ENCODE assay signal across 17 cellular contexts in genomic region chr13:68748038-68748437, GRCh38.
DNase-seq lines count a peak whose midpoint lies in the region; ATAC-seq, FAIRE-seq and TF ChIP-seq lines count a peak whose summit lies in the region.
"Had no signal": no experiment of that assay in that cellular context is flagged by ENCODE, and none has a peak within 500 bp of the region (broad histone marks: within the 10 kb centered on the region; RNA-seq: fewer than 3 reads in every experiment).

No MANE protein-coding gene starts in this region.

- H3K4me3 ChIP-seq in GM23338 (no peak overlapping the region), OCI-LY3 (ENCODE audit: low read length) (no peak overlapping the region), K562 (no peak overlapping the region), A673 (ENCODE audit: low read depth, low read length, poor library complexity, severe bottlenecking) (no peak overlapping the region), esophagus muscularis mucosa (no peak overlapping the region)
- H3K4me3 ChIP-seq: GM12878 had no signal

- no peak for TF ChIP-seq EP300 in K562 (IDR thresholded peaks at IDR 0.05; ENCODE audit: low read length)
- TF ChIP-seq EP300 in esophagus muscularis mucosa (IDR thresholded peaks at IDR 0.05), result no peak

- no TSS peak for BruUV-seq in K562 (replicated peaks; lab: Mats Ljungman, UMichigan)
- BruUV-seq in A673 (replicated peaks; lab: Mats Ljungman, UMichigan), result no TSS peak

- H2AFZ ChIP-seq in GM23338, result peak overlapping the region; percentile 4; the same call in 1 of the 2 replicates
- H2AFZ ChIP-seq in OCI-LY3 (ENCODE audit: low read depth, low read length), result 0 out of 2 replicates have a peak overlapping the region, but pooled peaks have one; percentile 13
- H2AFZ ChIP-seq in K562 (ENCODE audit: low read depth, low read length), result peak overlapping the region; percentile 55

- in situ Hi-C loops in K562 (cut with MboI), result no loop called here

- TF ChIP-seq RAD21 in K562 (CRISPR knock-in tag; conservative IDR thresholded peaks at IDR 0.05 in 1 of 2, IDR thresholded peaks at IDR 0.05 in 1 of 2), result no peak

- no peaks in the 10 kb centered on the region for H3K27me3 ChIP-seq in GM23338 (ENCODE audit: insufficient read depth)
- no peaks in the 10 kb centered on the region for H3K27me3 ChIP-seq in OCI-LY3 (ENCODE audit: low read depth, low read length)
- no peaks in the 10 kb centered on the region for H3K27me3 ChIP-seq in K562 (ENCODE audit: control insufficient read depth in 2 of 2, insufficient read depth in 2 of 2, low read length in 2 of 2)
- no peaks in the 10 kb centered on the region for H3K27me3 ChIP-seq in A673 (replicated peaks; ENCODE audit: insufficient read depth, low read depth, low read length, poor library complexity)
- H3K27me3 ChIP-seq in esophagus muscularis mucosa, result no peaks in the 10 kb centered on the region

- ATAC-seq in GM23338 (no peak), K562 (no peak)
- ATAC-seq: GM12878 had no signal

- H4K20me1 ChIP-seq in GM23338 (replicated peaks; ENCODE audit: insufficient read depth) (no peaks in the 10 kb centered on the region), OCI-LY3 (ENCODE audit: insufficient read depth, low read length) (no peaks in the 10 kb centered on the region), K562 (replicated peaks; ENCODE audit: control insufficient read depth, insufficient read depth, low read length) (no peaks in the 10 kb centered on the region)

- DNase-seq in GM23338 (ENCODE audit: low spot score) (no peak), K562 (ENCODE audit: extremely low read depth in 1 of 4, low spot score in 3 of 4) (no peak), renal cortical epithelial cell (ENCODE audit: low read depth) (peak; percentile 33), A673 (ENCODE audit: low spot score) (no peak), esophagus muscularis mucosa (ENCODE audit: extremely low spot score) (no peak), NCI-H1694 treated with DMSO at 0.1 percent for 48 hours (lab: John Stamatoyannopoulos, UW) (no peak)
- DNase-seq: C1 segment of cervical spinal cord, DMS53, KBM-7, MM.1S, NCI-H1105, NCI-H1930, NCI-H2171 treated with DMSO at 0.1 percent for 48 hours, T-helper 1 cell had no signal

- no peaks in the 10 kb centered on the region for H3K36me3 ChIP-seq in GM23338 (ENCODE audit: insufficient read depth)
- H3K36me3 ChIP-seq in OCI-LY3 (replicated peaks; ENCODE audit: low read depth, low read length), result no peaks in the 10 kb centered on the region
- no peaks in the 10 kb centered on the region for H3K36me3 ChIP-seq in K562 (ENCODE audit: control insufficient read depth, insufficient read depth, low read length)
- no peaks in the 10 kb centered on the region for H3K36me3 ChIP-seq in A673 (ENCODE audit: insufficient read depth, low read length, poor library complexity, severe bottlenecking)
- no peaks in the 10 kb centered on the region for H3K36me3 ChIP-seq in esophagus muscularis mucosa

- no peaks in the 10 kb centered on the region for H3K9me3 ChIP-seq in OCI-LY3 (ENCODE audit: insufficient read depth, low read length)
- H3K9me3 ChIP-seq in K562 (replicated peaks; ENCODE audit: control insufficient read depth, insufficient read depth, low read depth, low read length), result no peaks in the 10 kb centered on the region
- no peaks in the 10 kb centered on the region for H3K9me3 ChIP-seq in A673 (ENCODE audit: low read depth, low read length, poor library complexity, severe bottlenecking)
- no peaks in the 10 kb centered on the region for H3K9me3 ChIP-seq in esophagus muscularis mucosa

- peak overlapping the region; percentile 37; the same call in 1 of the 2 replicates for H3K27ac Mint-ChIP-seq in GM23338

- no peak overlapping the region for H3K27ac ChIP-seq in GM23338 (ENCODE audit: low read depth)
- no peak overlapping the region for H3K27ac ChIP-seq in OCI-LY3 (ENCODE audit: low read length)
- H3K27ac ChIP-seq in K562 (ENCODE audit: extremely low read depth, low read depth, low read length), result peak overlapping the region; percentile 19; the same call in 1 of the 3 replicates
- no peak overlapping the region for H3K27ac ChIP-seq in A673 (ENCODE audit: low read depth, low read length, poor library complexity, severe bottlenecking)
- H3K27ac ChIP-seq in esophagus muscularis mucosa (replicated peaks in 1 of 4), result no peak overlapping the region

- H3K4me1 ChIP-seq in GM23338 (ENCODE audit: insufficient read depth) (peaks cover 19% of the 10 kb centered on the region; the same call in 1 of the 2 replicates), OCI-LY3 (ENCODE audit: low read length) (no peaks in the 10 kb centered on the region), K562 (replicated peaks in 1 of 2; ENCODE audit: control insufficient read depth in 2 of 2, insufficient read depth in 2 of 2, low read length in 2 of 2) (no peaks in the 10 kb centered on the region), A673 (ENCODE audit: insufficient read depth, low read length, poor library complexity, severe bottlenecking) (no peaks in the 10 kb centered on the region), esophagus muscularis mucosa (no peaks in the 10 kb centered on the region)

- intact Hi-C loops in K562 (cut with micrococcal nuclease) (no loop called here), A673 (cut with micrococcal nuclease; ENCODE audit: unreplicated experiment) (no loop called here), esophagus muscularis mucosa (cut with DNase I) (no loop called here)

- H3K9me2 ChIP-seq in GM23338 (ENCODE audit: insufficient read depth), result no peaks in the 10 kb centered on the region

- TF ChIP-seq POLR2A in K562 (conservative IDR thresholded peaks at IDR 0.05), result no peak
- TF ChIP-seq POLR2A in esophagus muscularis mucosa (IDR thresholded peaks at IDR 0.05; ENCODE audit: low read depth), result no peak

- peaks cover 18% of the 10 kb centered on the region for H3K4me1 Mint-ChIP-seq in GM23338

- POLR2A ChIA-PET in K562 (lab: Yijun Ruan, JAX) (no interaction called here), A673 (lab: Charles Lee; ENCODE audit: low non-redundant PET) (no interaction called here)

- H3K4me3 Mint-ChIP-seq in GM23338, result no peak overlapping the region

- TF ChIP-seq CTCF in GM23338 (conservative IDR thresholded peaks at IDR 0.05; ENCODE audit: low read depth in 2 of 2) (no peak), OCI-LY3 (IDR thresholded peaks at IDR 0.05; ENCODE audit: low read depth, low read length) (no peak), K562 (IDR thresholded peaks at IDR 0.05 in 2 of 3, conservative IDR thresholded peaks at IDR 0.05 in 1 of 3; ENCODE audit: insufficient read depth in 2 of 3, low read depth in 1 of 3, low read length in 3 of 3) (no peak), A673 (conservative IDR thresholded peaks at IDR 0.05; ENCODE audit: low read depth, low read length) (no peak), esophagus muscularis mucosa (IDR thresholded peaks at IDR 0.05) (no peak)

- no peaks in the 10 kb centered on the region for H3K36me3 Mint-ChIP-seq in GM23338 (ENCODE audit: low read depth)

- WGBS in K562 (ENCODE audit: insufficient coverage, low coverage, missing lambda C conversion rate), result 3% methylated on average over 5 of the region's 5 CpGs
- 75% methylated on average over 5 of the region's 5 CpGs for WGBS in esophagus muscularis mucosa

- no peaks in the 10 kb centered on the region for H3K9me3 Mint-ChIP-seq in GM23338

- H3K79me2 ChIP-seq in GM23338 (replicated peaks; ENCODE audit: insufficient read depth), result no peaks in the 10 kb centered on the region
- H3K79me2 ChIP-seq in OCI-LY3 (ENCODE audit: low read length), result no peaks in the 10 kb centered on the region
- H3K79me2 ChIP-seq in K562 (ENCODE audit: control insufficient read depth, insufficient read depth, low read length), result no peaks in the 10 kb centered on the region

- no peak overlapping the region for H3K4me2 ChIP-seq in GM23338
- no peak overlapping the region for H3K4me2 ChIP-seq in OCI-LY3 (ENCODE audit: low read length)
- no peak overlapping the region for H3K4me2 ChIP-seq in K562 (ENCODE audit: insufficient read depth, low read length)

- no peaks in the 10 kb centered on the region for H3K27me3 Mint-ChIP-seq in GM23338 (ENCODE audit: insufficient read depth, low read depth, poor library complexity)

- H3K9ac ChIP-seq in OCI-LY3 (ENCODE audit: low read length), result no peak overlapping the region
- H3K9ac ChIP-seq in K562 (ENCODE audit: insufficient read depth in 1 of 2, low read depth in 2 of 2, low read length in 2 of 2), result no peak overlapping the region

- no peaks in the 10 kb centered on the region for H3K9me1 ChIP-seq in K562 (ENCODE audit: control insufficient read depth, insufficient read depth, low read length)

- CTCF ChIA-PET in K562 (lab: Yijun Ruan, JAX; ENCODE audit: low intra/inter-chr PET ratio) (no interaction called here), A673 (lab: Charles Lee) (no interaction called here)

- H3F3A ChIP-seq in GM23338 (replicated peaks; ENCODE audit: low read depth), result no peaks in the 10 kb centered on the region

- no peak for FAIRE-seq in K562 (lab: Jason Lieb, UNC)
- FAIRE-seq: GM12878, GM18507 had no signal

TF ChIP-seq in K562, 482 proteins besides CTCF, POLR2A, EP300 and RAD21 (continues in another document):
- TF ChIP-seq CBX5 (IDR thresholded peaks at IDR 0.05; ENCODE audit: borderline replicate concordance, low read depth) (no peak), ZBTB11 (CRISPR knock-in tag; IDR thresholded peaks at IDR 0.05) (no peak), IFI16 (CRISPR knock-in tag; IDR thresholded peaks at IDR 0.05) (no peak), TEAD2 (tag; IDR thresholded peaks at IDR 0.05) (no peak), ZNF324 (CRISPR knock-in tag; IDR thresholded peaks at IDR 0.05) (no peak), KLF10 (CRISPR knock-in tag; IDR thresholded peaks at IDR 0.05) (no peak)

Comparison
In these comparisons a context has a peak if more than half of its experiments do, and no peak if none do; other contexts are left out.
1. H2AFZ ChIP-seq: peak in every context shown above with its lines; median percentile 55 in K562; 13 in OCI-LY3; 4 in GM23338.